Comparison of ENCODE assay signal across 17 cellular contexts in genomic region chr1:193463518-193463917, GRCh38.
DNase-seq lines count a peak whose midpoint lies in the region; ATAC-seq and TF ChIP-seq lines count a peak whose summit lies in the region.
"Had no signal": no experiment of that assay in that cellular context is flagged by ENCODE, and none has a peak within 500 bp of the region (broad histone marks: within the 10 kb centered on the region; RNA-seq: fewer than 3 reads in every experiment).

No MANE protein-coding gene starts in this region.

- no peaks in the 10 kb centered on the region for H3K9me3 Mint-ChIP-seq in CD8-positive, alpha-beta T cell
- H3K9me3 Mint-ChIP-seq in activated CD4-positive, alpha-beta memory T cell treated with anti-CD3 and anti-CD28 coated beads for 36 hours, result no peaks in the 10 kb centered on the region

- no peaks in the 10 kb centered on the region for H3K36me3 Mint-ChIP-seq in CD8-positive, alpha-beta T cell
- H3K36me3 Mint-ChIP-seq in activated CD4-positive, alpha-beta memory T cell treated with anti-CD3 and anti-CD28 coated beads for 36 hours, result peaks cover 2% of the 10 kb centered on the region

- no peaks in the 10 kb centered on the region for H3K9me3 ChIP-seq in A673 (ENCODE audit: low read depth, low read length, poor library complexity, severe bottlenecking)
- no peaks in the 10 kb centered on the region for H3K9me3 ChIP-seq in CD8-positive, alpha-beta T cell (ENCODE audit: low read length)
- H3K9me3 ChIP-seq in mesodermal cell (ENCODE audit: control insufficient read depth, low read length), result no peaks in the 10 kb centered on the region

- no peaks in the 10 kb centered on the region for H3K27me3 Mint-ChIP-seq in CD8-positive, alpha-beta T cell (ENCODE audit: low read depth)
- H3K27me3 Mint-ChIP-seq in activated CD4-positive, alpha-beta memory T cell treated with anti-CD3 and anti-CD28 coated beads for 36 hours, result no peaks in the 10 kb centered on the region

- H3K27ac ChIP-seq in A673 (ENCODE audit: low read depth, low read length, poor library complexity, severe bottlenecking), result no peak overlapping the region
- no peak overlapping the region for H3K27ac ChIP-seq in CD8-positive, alpha-beta T cell (ENCODE audit: low read depth, low read length)
- peak overlapping the region; percentile 2 for H3K27ac ChIP-seq in mesodermal cell (ENCODE audit: low read depth, low read length, severe bottlenecking)
- H3K27ac ChIP-seq: KMS-11 had no signal

- H3K36me3 ChIP-seq in A673 (ENCODE audit: insufficient read depth, low read length, poor library complexity, severe bottlenecking), result no peaks in the 10 kb centered on the region
- H3K36me3 ChIP-seq in CD8-positive, alpha-beta T cell (ENCODE audit: insufficient read depth, low read length), result no peaks in the 10 kb centered on the region
- H3K36me3 ChIP-seq in mesodermal cell (ENCODE audit: control insufficient read depth, insufficient read depth, low read length), result no peaks in the 10 kb centered on the region

- peak overlapping the region; percentile 86 for H3K27ac Mint-ChIP-seq in CD8-positive, alpha-beta T cell
- H3K27ac Mint-ChIP-seq in activated CD4-positive, alpha-beta memory T cell treated with anti-CD3 and anti-CD28 coated beads for 36 hours, result peak overlapping the region; percentile 47

- no peak for ATAC-seq in CD8-positive, alpha-beta T cell
- no peak for ATAC-seq in GM19324 (IDR thresholded peaks at IDR 0.05; ENCODE audit: low FRiP score, unreplicated experiment)
- ATAC-seq: HepG2, PC-3 had no signal

- peaks cover 38% of the 10 kb centered on the region for H3K4me1 Mint-ChIP-seq in CD8-positive, alpha-beta T cell (ENCODE audit: low read depth)
- H3K4me1 Mint-ChIP-seq in activated CD4-positive, alpha-beta memory T cell treated with anti-CD3 and anti-CD28 coated beads for 36 hours (ENCODE audit: low read depth), result peaks cover 48% of the 10 kb centered on the region

- H3K4me3 ChIP-seq in A673 (ENCODE audit: low read depth, low read length, poor library complexity, severe bottlenecking) (peak overlapping the region; percentile 21), mesodermal cell (ENCODE audit: extremely low read depth, insufficient read depth, low read length, poor library complexity, severe bottlenecking) (no peak overlapping the region)
- no peak overlapping the region for H3K4me3 ChIP-seq in CD8-positive, alpha-beta T cell (ENCODE audit: low read depth, low read length)

- intact Hi-C loops in A673 (cut with micrococcal nuclease; ENCODE audit: unreplicated experiment), result no loop called here
- intact Hi-C loops in CD8-positive, alpha-beta T cell (cut with DNase I, micrococcal nuclease), result no loop called here
- intact Hi-C loops in activated CD4-positive, alpha-beta memory T cell treated with anti-CD3 and anti-CD28 coated beads for 36 hours (cut with micrococcal nuclease), result no loop called here

- H3K4me1 ChIP-seq in A673 (ENCODE audit: insufficient read depth, low read length, poor library complexity, severe bottlenecking), result peaks cover 5% of the 10 kb centered on the region
- peaks cover 12% of the 10 kb centered on the region for H3K4me1 ChIP-seq in CD8-positive, alpha-beta T cell (ENCODE audit: insufficient read depth, low read length)
- H3K4me1 ChIP-seq in mesodermal cell (ENCODE audit: control insufficient read depth, insufficient read depth, low read length, poor library complexity, severe bottlenecking), result peaks cover 17% of the 10 kb centered on the region

- no peak for TF ChIP-seq CTCF in A673 (conservative IDR thresholded peaks at IDR 0.05; ENCODE audit: low read depth, low read length)
- no peak for TF ChIP-seq CTCF in CD8-positive, alpha-beta T cell (IDR thresholded peaks at IDR 0.05)

- POLR2A ChIA-PET in A673 (lab: Charles Lee; ENCODE audit: low non-redundant PET), result no interaction called here
- POLR2A ChIA-PET in CD8-positive, alpha-beta T cell (lab: Charles Lee), result interaction anchor here (1.5 kb wide), 1 partner anchor 277 kb away, joined by 3 read pairs; the partner anchor contains the start of gene B3GALT2
- POLR2A ChIA-PET in activated CD4-positive, alpha-beta memory T cell treated with anti-CD3 and anti-CD28 coated beads for 36 hours (lab: Charles Lee), result no interaction called here

- no peaks in the 10 kb centered on the region for H3K27me3 ChIP-seq in A673 (replicated peaks; ENCODE audit: insufficient read depth, low read depth, low read length, poor library complexity)
- no peaks in the 10 kb centered on the region for H3K27me3 ChIP-seq in CD8-positive, alpha-beta T cell (ENCODE audit: insufficient read depth, low read length)

- peak overlapping the region; percentile 43 for H3K4me3 Mint-ChIP-seq in CD8-positive, alpha-beta T cell
- peak overlapping the region; percentile 59 for H3K4me3 Mint-ChIP-seq in activated CD4-positive, alpha-beta memory T cell treated with anti-CD3 and anti-CD28 coated beads for 36 hours

- DNase-seq in A673 (ENCODE audit: low spot score), result no peak
- no peak for DNase-seq in CD8-positive, alpha-beta T cell
- no peak for DNase-seq in activated CD4-positive, alpha-beta memory T cell treated with anti-CD3 and anti-CD28 coated beads for 36 hours
- no peak for DNase-seq in HUDEP-2 (lab: John Stamatoyannopoulos, UW; ENCODE audit: unreplicated experiment in 76 of 76)
- DNase-seq in midbrain (lab: John Stamatoyannopoulos, UW), result no peak
- DNase-seq in T-helper 1 cell, result no peak
- DNase-seq: AML-193, H7, NCI-H1092, NCI-H1694, NCI-H2107, NCI-H526 treated with DMSO at 0.1 percent for 48 hours, PC-3 had no signal

- CTCF ChIA-PET in A673 (lab: Charles Lee), result no interaction called here
- CTCF ChIA-PET in CD8-positive, alpha-beta T cell (lab: Charles Lee), result no interaction called here
- CTCF ChIA-PET in activated CD4-positive, alpha-beta memory T cell treated with anti-CD3 and anti-CD28 coated beads for 36 hours (lab: Charles Lee), result interaction anchor here (1.2 kb wide), 1 partner anchor 12 kb away, joined by 3 read pairs; no protein-coding TSS in a partner anchor

- WGBS in mesodermal cell (ENCODE audit: insufficient coverage in 2 of 2), 2 experiments, result no CpG with 5 or more reads among the region's 3 CpGs

- BruUV-seq in A673 (replicated peaks; lab: Mats Ljungman, UMichigan), result no TSS peak
